In the genomic region with DNA sequence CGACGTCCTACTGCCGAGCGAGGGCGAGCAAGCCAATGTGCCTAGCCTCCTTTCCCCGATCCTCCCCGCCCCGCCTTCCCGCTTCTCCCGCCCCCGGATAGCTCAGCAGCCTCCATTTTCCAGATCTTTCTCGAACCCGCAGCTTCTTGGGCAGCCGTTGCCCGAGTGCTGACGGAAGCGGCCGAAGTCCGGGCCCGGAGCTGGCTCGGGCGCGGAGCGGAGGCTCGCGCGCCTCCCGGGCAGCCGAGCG, we compare ENCODE assay signal across 1 cellular context.
TF ChIP-seq lines count a peak whose summit lies in the region.

No MANE protein-coding gene starts in this region.

TF ChIP-seq in neural cell, 6 proteins besides CTCF, POLR2A, EP300 and RAD21 (continued from another document):
- TF ChIP-seq POLR2AphosphoS5 (IDR thresholded peaks at IDR 0.05): no peak
